Comparison of ENCODE assay signal across 9 cellular contexts in the genomic region with DNA sequence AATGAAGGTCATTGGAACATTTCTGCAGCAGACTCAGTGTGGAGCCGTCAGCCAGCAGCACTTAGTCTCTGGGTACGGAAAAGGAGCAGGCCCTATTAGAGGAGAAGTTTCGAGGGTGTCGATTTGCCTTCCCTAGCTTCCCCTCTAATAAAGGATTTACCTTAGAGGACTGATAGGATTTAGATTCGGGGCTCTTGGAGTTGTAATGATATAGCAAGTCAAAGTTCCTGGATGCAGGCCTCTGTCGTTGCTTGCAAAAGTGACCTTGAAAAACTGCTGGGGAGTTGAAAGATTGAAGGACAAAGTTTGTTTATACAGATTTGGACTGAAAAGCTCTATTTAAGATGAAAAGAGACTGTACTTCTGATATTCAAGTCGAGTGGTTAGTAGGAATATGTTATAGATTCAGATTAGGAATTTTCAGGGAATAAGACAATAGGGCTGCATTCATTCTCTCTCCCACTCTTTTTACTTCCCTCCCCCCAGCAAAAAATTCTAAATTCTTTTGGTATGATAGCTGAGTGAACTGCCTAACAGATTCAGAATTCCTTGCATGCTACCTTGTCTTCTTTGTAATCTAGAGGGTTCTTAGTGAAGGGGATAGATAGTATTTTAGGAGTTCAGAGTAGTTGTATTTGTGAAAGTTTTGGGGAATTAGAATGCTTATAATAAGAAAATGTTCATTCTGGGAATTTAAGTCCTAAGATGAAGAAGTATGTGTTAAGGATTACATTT. TPM values are rescaled to one million over a fixed set of nuclear protein-coding genes. Genes with fewer than 3 reads are reported as not detected.
DNase-seq lines count a peak whose midpoint lies in the region; ATAC-seq and TF ChIP-seq lines count a peak whose summit lies in the region.
"Had no signal": no experiment of that assay in that cellular context is flagged by ENCODE, and none has a peak within 500 bp of the region (broad histone marks: within the 10 kb centered on the region; RNA-seq: fewer than 3 reads in every experiment).

No MANE protein-coding gene starts in this region.

- no peak overlapping the region for H2BK5ac ChIP-seq in neuronal stem cell (ENCODE audit: low read length)

- peaks cover 5% of the 10 kb centered on the region for H4K20me1 ChIP-seq in PC-9 (ENCODE audit: insufficient read depth)

- no peak overlapping the region for H2AK5ac ChIP-seq in neuronal stem cell (ENCODE audit: low read depth, low read length)

- no peak for TF ChIP-seq CTCF in CD8-positive, alpha-beta T cell (IDR thresholded peaks at IDR 0.05)
- TF ChIP-seq CTCF in PC-9 (conservative IDR thresholded peaks at IDR 0.05) (no peak), esophagus squamous epithelium (IDR thresholded peaks at IDR 0.05) (no peak)

- no peaks in the 10 kb centered on the region for H3K36me3 ChIP-seq in CD8-positive, alpha-beta T cell (ENCODE audit: insufficient read depth, low read length)
- no peaks in the 10 kb centered on the region for H3K36me3 ChIP-seq in PC-9 (ENCODE audit: low read depth)
- peaks cover 0 to 7% (median 0%) of the 10 kb centered on the region in 3 donors for H3K36me3 ChIP-seq in esophagus squamous epithelium
- peaks cover 0 to 32% of the 10 kb centered on the region in 2 donors for H3K36me3 ChIP-seq in neuronal stem cell (replicated peaks in 1 of 2; ENCODE audit: control insufficient read depth in 2 of 2, insufficient read depth in 2 of 2, low read length in 2 of 2)

- peaks cover 81% of the 10 kb centered on the region for H3K79me2 ChIP-seq in PC-9 (ENCODE audit: low read depth)

- no peak for DNase-seq in CD8-positive, alpha-beta T cell
- DNase-seq in PC-9 (no peak), esophagus squamous epithelium (lab: John Stamatoyannopoulos, UW) (no peak), neuronal stem cell (ENCODE audit: low spot score) (no peak), AG08395 (ENCODE audit: low spot score) (no peak), iPS-NIHi7 (ENCODE audit: extremely low spot score) (no peak)
- DNase-seq: activated naive CD4-positive, alpha-beta T cell treated with Interleukin-2 at 50 U/mL for 16 hours had no signal

- H2AFZ ChIP-seq in PC-9, result no peak overlapping the region
- no peak overlapping the region for H2AFZ ChIP-seq in neuronal stem cell (ENCODE audit: low read length)

- no peak overlapping the region for H3K4me3 ChIP-seq in CD8-positive, alpha-beta T cell (ENCODE audit: low read depth, low read length)
- H3K4me3 ChIP-seq in PC-9 (peak overlapping the region; percentile 62; the same call in 1 of the 2 replicates), esophagus squamous epithelium (peak overlapping the region in 3 of 4 donors; percentile 54 to 72 (median 59)), neuronal stem cell (ENCODE audit: low read length in 2 of 2) (peak overlapping the region; percentile 5 to 52)

- peaks cover 64% of the 10 kb centered on the region for H3K4me1 Mint-ChIP-seq in CD8-positive, alpha-beta T cell (ENCODE audit: low read depth)

- no peak for TF ChIP-seq POLR2A in esophagus squamous epithelium (IDR thresholded peaks at IDR 0.05)

- H3K18ac ChIP-seq in neuronal stem cell (ENCODE audit: low read length), result no peak overlapping the region

- H3K4me2 ChIP-seq in PC-9 (peak overlapping the region; percentile 86), neuronal stem cell (ENCODE audit: insufficient read depth, low read length, poor library complexity, severe bottlenecking) (peak overlapping the region; percentile 28)

- ATAC-seq in CD8-positive, alpha-beta T cell, result no peak
- ATAC-seq in HG03439 (IDR thresholded peaks at IDR 0.05; ENCODE audit: unreplicated experiment), result no peak
- no peak for ATAC-seq in GM21423 (IDR thresholded peaks at IDR 0.05; ENCODE audit: unreplicated experiment)

- H3K9ac ChIP-seq in neuronal stem cell (ENCODE audit: low read depth, low read length, poor library complexity), result no peak overlapping the region

- peak overlapping the region; percentile 20 for H3K27ac Mint-ChIP-seq in CD8-positive, alpha-beta T cell

- H3K27me3 ChIP-seq in CD8-positive, alpha-beta T cell (ENCODE audit: insufficient read depth, low read length), result no peaks in the 10 kb centered on the region
- no peaks in the 10 kb centered on the region for H3K27me3 ChIP-seq in PC-9 (ENCODE audit: insufficient read depth, low read depth)
- no peaks in the 10 kb centered on the region for H3K27me3 ChIP-seq in esophagus squamous epithelium
- H3K27me3 ChIP-seq in neuronal stem cell (ENCODE audit: control insufficient read depth in 3 of 3, insufficient read depth in 3 of 3, low read depth in 1 of 3, low read length in 3 of 3), result no peaks in the 10 kb centered on the region

- H3K27me3 Mint-ChIP-seq in CD8-positive, alpha-beta T cell (ENCODE audit: low read depth), result no peaks in the 10 kb centered on the region

- no peak overlapping the region for H4K8ac ChIP-seq in neuronal stem cell (ENCODE audit: low read depth, low read length)

- 13 to 18% methylated on average over 7 of the region's 7 CpGs for WGBS in esophagus squamous epithelium, 2 donors
- no CpG with 5 or more reads among the region's 7 CpGs for WGBS in neuronal stem cell (ENCODE audit: extremely low coverage in 2 of 2, insufficient read length in 2 of 2, insufficient replicate concordance in 1 of 2), 2 donors

- no peaks in the 10 kb centered on the region for H3K9me3 Mint-ChIP-seq in CD8-positive, alpha-beta T cell

- CTCF ChIA-PET in CD8-positive, alpha-beta T cell (lab: Charles Lee), result interaction anchor here (1.5 kb wide), 1 partner anchor 42 kb away, joined by 4 read pairs; no protein-coding TSS in a partner anchor
- CTCF ChIA-PET in PC-9 (lab: Charles Lee), result no interaction called here

- no peak overlapping the region for H3K4ac ChIP-seq in neuronal stem cell (ENCODE audit: low read length)

- peaks cover 19% of the 10 kb centered on the region for H3F3A ChIP-seq in PC-9 (ENCODE audit: insufficient read depth, low read depth)

- no peak overlapping the region for H3K27ac ChIP-seq in CD8-positive, alpha-beta T cell (ENCODE audit: low read depth, low read length)
- H3K27ac ChIP-seq in PC-9 (peak overlapping the region; percentile 68), esophagus squamous epithelium (peak overlapping the region; percentile 71 to 91 (median 82)), neuronal stem cell (replicated peaks; ENCODE audit: low read length) (no peak overlapping the region)

- peaks cover 48% of the 10 kb centered on the region for H3K4me1 ChIP-seq in CD8-positive, alpha-beta T cell (ENCODE audit: insufficient read depth, low read length)
- H3K4me1 ChIP-seq in PC-9 (replicated peaks; ENCODE audit: insufficient read depth), result peaks cover 43% of the 10 kb centered on the region
- H3K4me1 ChIP-seq in esophagus squamous epithelium, result peaks cover 21 to 72% (median 46%) of the 10 kb centered on the region in 3 donors
- H3K4me1 ChIP-seq in neuronal stem cell (ENCODE audit: control insufficient read depth in 2 of 2, insufficient read depth in 1 of 2, low read depth in 1 of 2, low read length in 2 of 2), result peaks cover 4 to 12% of the 10 kb centered on the region in 2 donors

- POLR2A ChIA-PET in CD8-positive, alpha-beta T cell (lab: Charles Lee), result interaction anchor here (1.0 to 6.0 kb wide), 2 partner anchors 10 to 19 kb away, joined by 3 to 56 read pairs; a partner anchor contains a TSS
- POLR2A ChIA-PET in PC-9 (lab: Charles Lee; ENCODE audit: unreplicated experiment), result interaction anchor here (0.5 to 0.7 kb wide), 4 partner anchors 19 to 788 kb away, joined by 4 to 6 read pairs (median 4); a partner anchor contains a TSS

- no peak overlapping the region for H2BK15ac ChIP-seq in neuronal stem cell (ENCODE audit: low read length)

- no TSS peak for BruUV-seq in PC-9 (replicated peaks; lab: Mats Ljungman, UMichigan)

- H3K9me3 ChIP-seq in CD8-positive, alpha-beta T cell (ENCODE audit: low read length), result no peaks in the 10 kb centered on the region
- no peaks in the 10 kb centered on the region for H3K9me3 ChIP-seq in PC-9 (ENCODE audit: insufficient read depth, low read depth)
- H3K9me3 ChIP-seq in esophagus squamous epithelium, result no peaks in the 10 kb centered on the region
- H3K9me3 ChIP-seq in neuronal stem cell (replicated peaks in 1 of 2; ENCODE audit: control insufficient read depth in 2 of 2, insufficient read depth in 1 of 2, low read depth in 1 of 2, low read length in 2 of 2), result no peaks in the 10 kb centered on the region

- intact Hi-C loops in CD8-positive, alpha-beta T cell (cut with DNase I, micrococcal nuclease), result loop anchor here in 1 of 2 experiments (5.0 kb wide), 2 partner anchors 92 to 152 kb away; a partner anchor contains a TSS
- intact Hi-C loops in PC-9 (cut with micrococcal nuclease; ENCODE audit: unreplicated experiment), result loop anchor here (1.0 kb wide), 1 partner anchor 18 kb away; no protein-coding TSS in a partner anchor
- intact Hi-C loops in esophagus squamous epithelium (cut with DNase I), result no loop called here

- H3K23ac ChIP-seq in neuronal stem cell (ENCODE audit: low read depth, low read length, poor library complexity), result no peak overlapping the region

- H3K9me2 ChIP-seq in PC-9 (ENCODE audit: insufficient read depth), result no peaks in the 10 kb centered on the region

- peaks cover 12% of the 10 kb centered on the region for H3K36me3 Mint-ChIP-seq in CD8-positive, alpha-beta T cell

- no peak overlapping the region for H2BK12ac ChIP-seq in neuronal stem cell (ENCODE audit: low read length)

- H3K14ac ChIP-seq in neuronal stem cell (ENCODE audit: low read length), result no peak overlapping the region

- H3K79me1 ChIP-seq in neuronal stem cell (ENCODE audit: low read depth, low read length), result no peaks in the 10 kb centered on the region

- no peak overlapping the region for H2BK120ac ChIP-seq in neuronal stem cell (ENCODE audit: low read depth, low read length)

- no peak overlapping the region for H4K91ac ChIP-seq in neuronal stem cell (ENCODE audit: low read depth, low read length, poor library complexity)

- H3K4me3 Mint-ChIP-seq in CD8-positive, alpha-beta T cell, result peak overlapping the region; percentile 99

RNA-seq across cellular contexts. Expression of a gene that starts 19.2 kb away (rescaled TPM):
- 10 to 100 TPM; 31.3 to 31.6 TPM for total RNA-seq in CD8-positive, alpha-beta T cell
- total RNA-seq in PC-9 (2021), result 79.4 and 91.1 TPM in 2 replicates
- total RNA-seq in esophagus squamous epithelium, result 10 to 100 TPM; 39.9 to 43.3 (median 41.8) TPM
- polyA plus RNA-seq in neuronal stem cell (2013, experiment 1 of 2), result 58.9 TPM
- polyA plus RNA-seq in neuronal stem cell (2013, experiment 2 of 2), result 58.8 TPM

RNA-seq across cellular contexts. Expression of a gene that starts 45.3 kb away (rescaled TPM):
- under 1 TPM; 0.64 to 0.68 TPM for total RNA-seq in CD8-positive, alpha-beta T cell
- 12.9 and 14.0 TPM in 2 replicates for total RNA-seq in PC-9 (2021)
- 1 to 10 TPM; 1.0 to 2.5 (median 1.5) TPM for total RNA-seq in esophagus squamous epithelium
- polyA plus RNA-seq in neuronal stem cell (2013, experiment 1 of 2), result 14.6 TPM
- polyA plus RNA-seq in neuronal stem cell (2013, experiment 2 of 2), result 14.4 TPM

Comparison
In these comparisons a context has a peak if more than half of its experiments do, and no peak if none do; other contexts are left out.
1. H3K27ac ChIP-seq: peak in PC-9 (single experiment) and esophagus squamous epithelium (4 of 4); none in CD8-positive, alpha-beta T cell (single experiment) and neuronal stem cell (single experiment).